21 cellular contexts compared by ENCODE assay signal in the genomic region with DNA sequence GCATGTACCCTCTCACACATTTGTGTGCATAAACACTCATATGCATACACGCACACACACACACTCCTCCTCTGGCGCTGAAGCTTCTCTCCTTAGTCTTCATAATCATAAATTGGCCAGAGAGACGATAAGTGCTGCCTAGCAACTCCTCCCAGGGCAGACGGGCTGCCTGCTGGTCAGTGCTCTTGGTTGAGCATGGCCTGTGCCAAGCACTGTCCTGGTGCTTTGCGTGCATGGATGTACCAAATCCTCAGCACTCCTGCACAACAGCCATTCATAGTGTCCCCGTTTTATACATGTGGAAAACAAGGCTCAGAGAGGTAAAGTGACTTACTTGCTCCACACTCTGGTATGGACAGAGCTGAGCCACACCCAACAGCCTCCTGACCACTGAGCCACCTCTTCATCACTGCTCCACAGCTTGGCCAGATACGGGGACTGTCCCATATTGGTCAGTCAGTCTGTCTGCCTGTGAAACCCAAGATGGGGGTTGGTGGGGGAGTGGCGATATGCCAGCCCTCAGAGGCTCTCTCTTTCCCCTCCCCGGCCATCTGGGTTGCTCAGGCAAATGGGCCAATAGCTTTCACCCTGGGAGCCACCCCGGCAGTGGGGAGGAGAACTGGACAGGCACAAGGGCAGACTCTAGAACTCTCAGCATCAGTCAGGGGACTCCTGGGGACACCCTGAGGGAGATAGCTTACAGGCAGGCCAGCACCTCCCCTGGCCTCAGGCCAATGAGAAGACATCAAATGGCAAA.
"Had no signal": no experiment of that assay in that cellular context is flagged by ENCODE, and none has a peak within 500 bp of the region (broad histone marks: within the 10 kb centered on the region; RNA-seq: fewer than 3 reads in every experiment).

No MANE protein-coding gene starts in this region.

- H3K9me3 Mint-ChIP-seq: activated B cell treated with CpG ODN at 0.5 μM for 24 hours; activated T-cell treated with anti-CD3 and anti-CD28 coated beads, Interleukin-2, amount 50 U/mL, for 72 hours; immature natural killer cell; stimulated activated effector memory CD8-positive, alpha-beta T cell treated with anti-CD3 and anti-CD28 coated beads, Interleukin-12 subunit alpha, Interleukin-12 subunit beta, amount 100 ng/mL, for 72 hours; stimulated activated naive CD8-positive, alpha-beta T cell treated with anti-CD3 and anti-CD28 coated beads, Interleukin-15, Interleukin-2, amounts not matched to agents 100 ng/mL and 50 ng/mL, for 24 hours; type B pancreatic cell had no signal

- H3K36me3 ChIP-seq: lower lobe of right lung, thoracic aorta, uterus had no signal

- H3K36me3 Mint-ChIP-seq: stimulated activated effector memory CD8-positive, alpha-beta T cell treated with anti-CD3 and anti-CD28 coated beads, Interleukin-12 subunit alpha, Interleukin-12 subunit beta, amount 100 ng/mL, for 72 hours; type B pancreatic cell had no signal

- H3K4me1 Mint-ChIP-seq: activated B cell treated with CpG ODN at 0.5 μM for 24 hours had no signal

- DNase-seq: activated CD4-positive, alpha-beta T cell treated with anti-CD3 and anti-CD28 coated beads, Interleukin-2, amount 50 U/mL, for 4 hours; activated naive CD4-positive, alpha-beta T cell treated with Interleukin-2 at 50 U/mL for 16 hours; activated T-cell treated with anti-CD3 and anti-CD28 coated beads for 4 hours; activated T-cell treated with anti-CD3 and anti-CD28 coated beads, Interleukin-2, amount 50 U/mL, for 72 hours; body of pancreas; hypothalamus; immature natural killer cell; lower lobe of right lung; mesenchymal stem cell; naive thymus-derived CD8-positive, alpha-beta T cell; small intestine; stimulated activated CD4-positive, alpha-beta T cell treated with anti-CD3 and anti-CD28 coated beads, Interleukin-4, amount 100 ng/mL, for 24 hours; T-helper 2 cell; uterus had no signal

- FAIRE-seq: small intestine had no signal

- H3K27me3 ChIP-seq: body of pancreas, gastroesophageal sphincter, uterus had no signal

- ATAC-seq: naive thymus-derived CD8-positive, alpha-beta T cell; stimulated activated effector memory CD8-positive, alpha-beta T cell treated with anti-CD3 and anti-CD28 coated beads, Interleukin-12 subunit alpha, Interleukin-12 subunit beta, amount 100 ng/mL, for 72 hours had no signal

- H3K27ac Mint-ChIP-seq: activated B cell treated with CpG ODN at 0.5 μM for 24 hours; activated naive CD8-positive, alpha-beta T cell; activated T-cell treated with anti-CD3 and anti-CD28 coated beads, Interleukin-2, amount 50 U/mL, for 72 hours; immature natural killer cell; stimulated activated effector memory CD8-positive, alpha-beta T cell treated with anti-CD3 and anti-CD28 coated beads, Interleukin-12 subunit alpha, Interleukin-12 subunit beta, amount 100 ng/mL, for 72 hours; stimulated activated naive CD8-positive, alpha-beta T cell treated with anti-CD3 and anti-CD28 coated beads, Interleukin-15, Interleukin-2, amounts not matched to agents 100 ng/mL and 50 ng/mL, for 24 hours; type B pancreatic cell had no signal

- H3K27me3 Mint-ChIP-seq: activated B cell treated with CpG ODN at 0.5 μM for 24 hours; stimulated activated naive CD8-positive, alpha-beta T cell treated with anti-CD3 and anti-CD28 coated beads, Interleukin-15, Interleukin-2, amounts not matched to agents 100 ng/mL and 50 ng/mL, for 24 hours; type B pancreatic cell had no signal

- H3K27ac ChIP-seq: body of pancreas, lower lobe of right lung, thoracic aorta had no signal

- H3K4me3 ChIP-seq: body of pancreas, gastroesophageal sphincter, lower lobe of right lung, thoracic aorta, uterus had no signal

- H3K9me3 ChIP-seq: body of pancreas, gastroesophageal sphincter, lower lobe of right lung, thoracic aorta, uterus had no signal

- H3K4me1 ChIP-seq: body of pancreas had no signal

- H3K4me3 Mint-ChIP-seq: activated B cell treated with CpG ODN at 0.5 μM for 24 hours; activated naive CD8-positive, alpha-beta T cell; activated T-cell treated with anti-CD3 and anti-CD28 coated beads, Interleukin-2, amount 50 U/mL, for 72 hours; immature natural killer cell; naive thymus-derived CD8-positive, alpha-beta T cell; stimulated activated effector memory CD8-positive, alpha-beta T cell treated with anti-CD3 and anti-CD28 coated beads, Interleukin-12 subunit alpha, Interleukin-12 subunit beta, amount 100 ng/mL, for 72 hours; stimulated activated naive CD8-positive, alpha-beta T cell treated with anti-CD3 and anti-CD28 coated beads, Interleukin-15, Interleukin-2, amounts not matched to agents 100 ng/mL and 50 ng/mL, for 24 hours; type B pancreatic cell had no signal
